In genomic region chr3:108406661-108407206, GRCh38 we compare ENCODE assay signal across 8 cellular contexts.
A peak's percentile ranks its signal among the peaks of the same experiment; 100 is the strongest.
DNase-seq lines count a peak whose midpoint lies in the region; ATAC-seq and TF ChIP-seq lines count a peak whose summit lies in the region.

No MANE protein-coding gene starts in this region.

- no peak overlapping the region for H3K4me3 ChIP-seq in CD4-positive, CD25-positive, alpha-beta regulatory T cell (ENCODE audit: low read depth, low read length)

- no peaks in the 10 kb centered on the region for H3K27me3 ChIP-seq in CD4-positive, CD25-positive, alpha-beta regulatory T cell (ENCODE audit: control insufficient read depth, insufficient read depth, low read length)

- no peaks in the 10 kb centered on the region for H3K4me1 Mint-ChIP-seq in CD4-positive, CD25-positive, alpha-beta regulatory T cell
- no peaks in the 10 kb centered on the region for H3K4me1 Mint-ChIP-seq in activated CD8-positive, alpha-beta T cell treated with anti-CD3 and anti-CD28 coated beads for 36 hours (ENCODE audit: low read depth)
- H3K4me1 Mint-ChIP-seq in progenitor cell of endocrine pancreas (ENCODE audit: low read depth) = peaks cover 12% of the 10 kb centered on the region

- no peak overlapping the region for H3K27ac ChIP-seq in CD4-positive, CD25-positive, alpha-beta regulatory T cell (ENCODE audit: insufficient read depth, low read length, poor library complexity, severe bottlenecking)

- POLR2A ChIA-PET in activated CD8-positive, alpha-beta T cell treated with anti-CD3 and anti-CD28 coated beads for 36 hours (lab: Charles Lee) = interaction anchor here (1.5 kb wide), 1 partner anchor 318 kb away, joined by 3 read pairs; no protein-coding TSS in a partner anchor

- peaks cover 3% of the 10 kb centered on the region for H3K27me3 Mint-ChIP-seq in CD4-positive, CD25-positive, alpha-beta regulatory T cell
- no peaks in the 10 kb centered on the region for H3K27me3 Mint-ChIP-seq in activated CD8-positive, alpha-beta T cell treated with anti-CD3 and anti-CD28 coated beads for 36 hours
- peaks cover 1% of the 10 kb centered on the region for H3K27me3 Mint-ChIP-seq in progenitor cell of endocrine pancreas

- DNase-seq in CD4-positive, CD25-positive, alpha-beta regulatory T cell = peak in 2 of 3 donors; percentile 58 to 82
- DNase-seq in NCI-H2081 (lab: John Stamatoyannopoulos, UW) (peak; percentile 37 to 84), glomerular endothelial cell (ENCODE audit: extremely low read depth, low read depth, low spot score) (peak; percentile 65), progenitor cell of endocrine pancreas (ENCODE audit: low spot score, unreplicated experiment) (no peak)
- peak; percentile 32 for DNase-seq in activated CD8-positive, alpha-beta T cell treated with anti-CD3 and anti-CD28 coated beads for 36 hours
- DNase-seq in central memory CD4-positive, alpha-beta T cell = no peak

- no peaks in the 10 kb centered on the region for H3K36me3 Mint-ChIP-seq in CD4-positive, CD25-positive, alpha-beta regulatory T cell
- H3K36me3 Mint-ChIP-seq in activated CD8-positive, alpha-beta T cell treated with anti-CD3 and anti-CD28 coated beads for 36 hours (ENCODE audit: low read depth) = no peaks in the 10 kb centered on the region
- H3K36me3 Mint-ChIP-seq in progenitor cell of endocrine pancreas (ENCODE audit: insufficient read depth) = peaks cover 1% of the 10 kb centered on the region

- H3K9me3 ChIP-seq in CD4-positive, CD25-positive, alpha-beta regulatory T cell (ENCODE audit: control insufficient read depth in 2 of 2, low read length in 2 of 2) = no peaks in the 10 kb centered on the region

- H3K36me3 ChIP-seq in CD4-positive, CD25-positive, alpha-beta regulatory T cell (ENCODE audit: control insufficient read depth, insufficient read depth, low read length) = no peaks in the 10 kb centered on the region

- H3K27ac Mint-ChIP-seq in CD4-positive, CD25-positive, alpha-beta regulatory T cell = peak overlapping the region in 1 of 3 donors; percentile 38
- no peak overlapping the region for H3K27ac Mint-ChIP-seq in activated CD8-positive, alpha-beta T cell treated with anti-CD3 and anti-CD28 coated beads for 36 hours
- H3K27ac Mint-ChIP-seq in progenitor cell of endocrine pancreas = no peak overlapping the region

- CTCF ChIA-PET in activated CD8-positive, alpha-beta T cell treated with anti-CD3 and anti-CD28 coated beads for 36 hours (lab: Charles Lee) = interaction anchor here (1.0 to 3.7 kb wide), 7 partner anchors 11 to 479 kb away, joined by 3 to 26 read pairs (median 3); partner anchors contain the start of gene IFT57

- TF ChIP-seq CTCF in activated CD8-positive, alpha-beta T cell treated with anti-CD3 and anti-CD28 coated beads for 36 hours (IDR thresholded peaks at IDR 0.05) = peak; percentile 56
- peak; percentile 60 for TF ChIP-seq CTCF in progenitor cell of endocrine pancreas (IDR thresholded peaks at IDR 0.05; ENCODE audit: unreplicated experiment)

- H3K9me3 Mint-ChIP-seq in CD4-positive, CD25-positive, alpha-beta regulatory T cell = no peaks in the 10 kb centered on the region
- H3K9me3 Mint-ChIP-seq in activated CD8-positive, alpha-beta T cell treated with anti-CD3 and anti-CD28 coated beads for 36 hours = no peaks in the 10 kb centered on the region
- peaks cover 2% of the 10 kb centered on the region for H3K9me3 Mint-ChIP-seq in progenitor cell of endocrine pancreas (ENCODE audit: low read depth)

- intact Hi-C loops in activated CD8-positive, alpha-beta T cell treated with anti-CD3 and anti-CD28 coated beads for 36 hours (cut with micrococcal nuclease) = loop anchor here (10.0 kb wide), 1 partner anchor 252 kb away; no protein-coding TSS in a partner anchor

- peak in 1 of 2 donors; percentile 88 for ATAC-seq in CD4-positive, CD25-positive, alpha-beta regulatory T cell (ENCODE audit: low read depth in 2 of 2)
- peak; percentile 97 for ATAC-seq in GM18868 (IDR thresholded peaks at IDR 0.05; ENCODE audit: unreplicated experiment)
- peak; percentile 95 for ATAC-seq in HG03039 (IDR thresholded peaks at IDR 0.05; ENCODE audit: unreplicated experiment)
- peak; percentile 89 for ATAC-seq in activated CD8-positive, alpha-beta T cell treated with anti-CD3 and anti-CD28 coated beads for 36 hours

- no peak overlapping the region for H3K4me3 Mint-ChIP-seq in CD4-positive, CD25-positive, alpha-beta regulatory T cell
- H3K4me3 Mint-ChIP-seq in activated CD8-positive, alpha-beta T cell treated with anti-CD3 and anti-CD28 coated beads for 36 hours = no peak overlapping the region
- H3K4me3 Mint-ChIP-seq in progenitor cell of endocrine pancreas (ENCODE audit: low read depth) = no peak overlapping the region

- H3K4me1 ChIP-seq in CD4-positive, CD25-positive, alpha-beta regulatory T cell (ENCODE audit: control insufficient read depth, insufficient read depth, low read length, poor library complexity, severe bottlenecking) = no peaks in the 10 kb centered on the region

Comparison
In these comparisons a context has a peak if more than half of its experiments do, and no peak if none do; other contexts are left out.
1. DNase-seq: peak in CD4-positive, CD25-positive, alpha-beta regulatory T cell (2 of 3), NCI-H2081 (2 of 2), activated CD8-positive, alpha-beta T cell treated with anti-CD3 and anti-CD28 coated beads for 36 hours (single experiment) and glomerular endothelial cell (single experiment); none in progenitor cell of endocrine pancreas (single experiment) and central memory CD4-positive, alpha-beta T cell (single experiment).